Comparison of ENCODE assay signal across 19 cellular contexts in the genomic region with DNA sequence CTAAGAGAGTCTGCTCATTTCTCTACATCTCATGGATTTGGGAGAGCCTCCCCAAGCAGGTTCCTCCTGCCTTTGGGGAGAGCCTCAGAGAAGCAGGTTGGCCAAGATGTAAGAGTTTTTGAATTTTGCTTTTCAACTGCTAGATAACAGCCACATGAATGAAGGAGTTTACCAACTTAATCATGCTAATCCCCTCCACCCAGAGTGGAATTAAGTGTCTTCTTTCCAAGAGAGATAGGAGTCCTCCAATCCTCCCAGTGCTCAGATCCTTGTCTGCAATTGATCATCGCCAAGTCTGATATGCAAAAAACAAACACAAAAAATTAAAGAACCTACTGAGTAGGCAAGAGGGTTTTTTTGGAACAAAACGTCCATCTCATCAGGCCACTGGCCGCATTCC.
A peak's percentile ranks its signal among the peaks of the same experiment; 100 is the strongest.
DNase-seq lines count a peak whose midpoint lies in the region; ATAC-seq, FAIRE-seq and TF ChIP-seq lines count a peak whose summit lies in the region.
"Had no signal": no experiment of that assay in that cellular context is flagged by ENCODE, and none has a peak within 500 bp of the region (broad histone marks: within the 10 kb centered on the region; RNA-seq: fewer than 3 reads in every experiment).

No MANE protein-coding gene starts in this region.

- H4K5ac ChIP-seq in mesendoderm (ENCODE audit: low read length): no peak overlapping the region

- H3K36me3 Mint-ChIP-seq in WTC11: no peaks in the 10 kb centered on the region
- H3K36me3 Mint-ChIP-seq: CD4-positive, alpha-beta memory T cell had no signal

- H3K56ac ChIP-seq in mesendoderm (ENCODE audit: low read length): no peak overlapping the region

- H3K4me2 ChIP-seq in mesendoderm (ENCODE audit: low read length) (no peak overlapping the region), trophoblast cell (ENCODE audit: low read length) (no peak overlapping the region)

- H3K14ac ChIP-seq in trophoblast cell (ENCODE audit: low read length): no peak overlapping the region

- no peak overlapping the region for H3K4me3 ChIP-seq in mesendoderm (ENCODE audit: low read length)
- H3K4me3 ChIP-seq in trophoblast cell (ENCODE audit: low read depth, low read length): no peak overlapping the region
- H3K4me3 ChIP-seq: HAP-1 had no signal

- no peak overlapping the region for H4K12ac ChIP-seq in trophoblast cell (ENCODE audit: low read depth, low read length)

- H3K79me1 ChIP-seq in mesendoderm (ENCODE audit: low read length) (no peaks in the 10 kb centered on the region), trophoblast cell (ENCODE audit: low read length) (peaks cover 3% of the 10 kb centered on the region)

- H4K8ac ChIP-seq in mesendoderm (ENCODE audit: low read depth, low read length) (no peak overlapping the region), trophoblast cell (ENCODE audit: low read depth, low read length) (no peak overlapping the region)

- no peak overlapping the region for H3K27ac Mint-ChIP-seq in WTC11
- H3K27ac Mint-ChIP-seq: HFFc6 had no signal

- no peak overlapping the region for H3K18ac ChIP-seq in mesendoderm (ENCODE audit: low read length)
- no peak overlapping the region for H3K18ac ChIP-seq in trophoblast cell (ENCODE audit: low read length)

- peaks cover 6% of the 10 kb centered on the region for H3K27me3 Mint-ChIP-seq in WTC11 (ENCODE audit: low read depth)

- no peak overlapping the region for H3K9ac ChIP-seq in mesendoderm (ENCODE audit: low read length)
- no peak overlapping the region for H3K9ac ChIP-seq in trophoblast cell (ENCODE audit: low read length)

- no peak for TF ChIP-seq CTCF in WTC11 (IDR thresholded peaks at IDR 0.05)

- DNase-seq in amniotic epithelial cell (ENCODE audit: low read depth) (peak; percentile 85), mesendoderm (peak; percentile 16), trophoblast cell (no peak), RCC 7860 (ENCODE audit: low spot score) (no peak), WTC11 (ENCODE audit: low spot score) (no peak)
- DNase-seq in activated CD4-positive, CD25-positive, alpha-beta regulatory T cell treated with anti-CD3 and anti-CD28 coated beads, Interleukin-2, amount 50 U/mL, for 72 hours: no peak
- DNase-seq: C1 segment of cervical spinal cord; Calu3; CD4-positive, alpha-beta memory T cell; COR-L47; DMS53; DMS79 treated with DMSO at 0.1 percent for 48 hours; GF-D8; GOT3; HFFc6 had no signal

- peak overlapping the region; percentile 4 for H2BK12ac ChIP-seq in trophoblast cell (ENCODE audit: low read length)

- no peaks in the 10 kb centered on the region for H3K9me3 Mint-ChIP-seq in WTC11
- H3K9me3 Mint-ChIP-seq: HFFc6 had no signal

- ATAC-seq in esophagus mucosa (peak; percentile 54), WTC11 (no peak)

- CTCF ChIA-PET in WTC11 (lab: Charles Lee): no interaction called here

- H2BK5ac ChIP-seq in mesendoderm (ENCODE audit: low read length) (no peak overlapping the region), trophoblast cell (ENCODE audit: low read depth, low read length, poor library complexity) (no peak overlapping the region)

- H2AFZ ChIP-seq in trophoblast cell (ENCODE audit: insufficient read depth, low read length, poor library complexity): no peak overlapping the region

- H3K27me3 ChIP-seq in mesendoderm (ENCODE audit: insufficient read depth, low read length, poor library complexity) (no peaks in the 10 kb centered on the region), trophoblast cell (ENCODE audit: insufficient read depth, low read length) (no peaks in the 10 kb centered on the region)

- H3K27ac ChIP-seq in mesendoderm (ENCODE audit: low read depth, low read length) (no peak overlapping the region), trophoblast cell (ENCODE audit: low read depth, low read length) (no peak overlapping the region)

- no peak overlapping the region for H4K91ac ChIP-seq in trophoblast cell (ENCODE audit: low read depth, low read length)

- H3K4ac ChIP-seq in mesendoderm (ENCODE audit: low read depth, low read length) (no peak overlapping the region), trophoblast cell (ENCODE audit: low read depth, low read length) (no peak overlapping the region)

- H2AK5ac ChIP-seq in mesendoderm (ENCODE audit: low read length): no peak overlapping the region
- no peak overlapping the region for H2AK5ac ChIP-seq in trophoblast cell (ENCODE audit: low read length)

- peaks cover 44% of the 10 kb centered on the region for H3K4me1 Mint-ChIP-seq in WTC11

- H2BK120ac ChIP-seq in mesendoderm (ENCODE audit: low read depth, low read length) (no peak overlapping the region), trophoblast cell (ENCODE audit: insufficient read depth, low read length, poor library complexity) (no peak overlapping the region)

- no peak overlapping the region for H2BK15ac ChIP-seq in mesendoderm (replicated peaks; ENCODE audit: low read depth)

- H3K4me3 Mint-ChIP-seq in WTC11: no peak overlapping the region
- H3K4me3 Mint-ChIP-seq: HFFc6 had no signal

- no CpG with 5 or more reads among the region's 3 CpGs for WGBS in mesendoderm (ENCODE audit: extremely low coverage, insufficient coverage, low lambda C conversion rate)
- no CpG with 5 or more reads among the region's 3 CpGs for WGBS in trophoblast cell (ENCODE audit: extremely low coverage, insufficient coverage, insufficient read length)

- H3K36me3 ChIP-seq in mesendoderm (ENCODE audit: control insufficient read depth, insufficient read depth, low read length) (no peaks in the 10 kb centered on the region), trophoblast cell (ENCODE audit: control insufficient read depth in 1 of 2, insufficient read depth in 2 of 2, low read length in 2 of 2) (no peaks in the 10 kb centered on the region)
- H3K36me3 ChIP-seq: HAP-1 had no signal

- H3K9me3 ChIP-seq in trophoblast cell (ENCODE audit: insufficient read depth, low read depth, low read length): no peaks in the 10 kb centered on the region
- H3K9me3 ChIP-seq: HAP-1 had no signal

- POLR2A ChIA-PET in WTC11 (lab: Charles Lee): no interaction called here

- H3K79me2 ChIP-seq in mesendoderm (ENCODE audit: control insufficient read depth, insufficient read depth, low read length) (no peaks in the 10 kb centered on the region), trophoblast cell (ENCODE audit: control insufficient read depth, insufficient read depth, low read length, poor library complexity) (no peaks in the 10 kb centered on the region)

- no peak for FAIRE-seq in RCC 7860 (lab: Jason Lieb, UNC)
- FAIRE-seq: GM12891, H54 had no signal

- H3K4me1 ChIP-seq in mesendoderm (ENCODE audit: control insufficient read depth, low read depth, low read length): no peaks in the 10 kb centered on the region
- peaks cover 5% of the 10 kb centered on the region in 2 experiments for H3K4me1 ChIP-seq in trophoblast cell (ENCODE audit: control insufficient read depth in 1 of 2, insufficient read depth in 2 of 2, low read length in 2 of 2)
- H3K4me1 ChIP-seq: HAP-1 had no signal

- H3K23ac ChIP-seq in mesendoderm (ENCODE audit: low read length) (no peak overlapping the region), trophoblast cell (ENCODE audit: low read length) (no peak overlapping the region)

TF ChIP-seq in WTC11, 78 proteins besides CTCF, POLR2A, EP300 and RAD21 (continues in another document):
- TF ChIP-seq, protein P1, sequence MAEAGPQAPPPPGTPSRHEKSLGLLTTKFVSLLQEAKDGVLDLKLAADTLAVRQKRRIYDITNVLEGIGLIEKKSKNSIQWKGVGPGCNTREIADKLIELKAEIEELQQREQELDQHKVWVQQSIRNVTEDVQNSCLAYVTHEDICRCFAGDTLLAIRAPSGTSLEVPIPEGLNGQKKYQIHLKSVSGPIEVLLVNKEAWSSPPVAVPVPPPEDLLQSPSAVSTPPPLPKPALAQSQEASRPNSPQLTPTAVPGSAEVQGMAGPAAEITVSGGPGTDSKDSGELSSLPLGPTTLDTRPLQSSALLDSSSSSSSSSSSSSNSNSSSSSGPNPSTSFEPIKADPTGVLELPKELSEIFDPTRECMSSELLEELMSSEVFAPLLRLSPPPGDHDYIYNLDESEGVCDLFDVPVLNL (CRISPR knock-in tag; IDR thresholded peaks at IDR 0.05; ENCODE audit: borderline replicate concordance, low read depth): no peak
- TF ChIP-seq, protein P2, sequence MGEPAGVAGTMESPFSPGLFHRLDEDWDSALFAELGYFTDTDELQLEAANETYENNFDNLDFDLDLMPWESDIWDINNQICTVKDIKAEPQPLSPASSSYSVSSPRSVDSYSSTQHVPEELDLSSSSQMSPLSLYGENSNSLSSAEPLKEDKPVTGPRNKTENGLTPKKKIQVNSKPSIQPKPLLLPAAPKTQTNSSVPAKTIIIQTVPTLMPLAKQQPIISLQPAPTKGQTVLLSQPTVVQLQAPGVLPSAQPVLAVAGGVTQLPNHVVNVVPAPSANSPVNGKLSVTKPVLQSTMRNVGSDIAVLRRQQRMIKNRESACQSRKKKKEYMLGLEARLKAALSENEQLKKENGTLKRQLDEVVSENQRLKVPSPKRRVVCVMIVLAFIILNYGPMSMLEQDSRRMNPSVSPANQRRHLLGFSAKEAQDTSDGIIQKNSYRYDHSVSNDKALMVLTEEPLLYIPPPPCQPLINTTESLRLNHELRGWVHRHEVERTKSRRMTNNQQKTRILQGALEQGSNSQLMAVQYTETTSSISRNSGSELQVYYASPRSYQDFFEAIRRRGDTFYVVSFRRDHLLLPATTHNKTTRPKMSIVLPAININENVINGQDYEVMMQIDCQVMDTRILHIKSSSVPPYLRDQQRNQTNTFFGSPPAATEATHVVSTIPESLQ (CRISPR knock-in tag; IDR thresholded peaks at IDR 0.05): no peak
- TF ChIP-seq ZNF121 (CRISPR knock-in tag; IDR thresholded peaks at IDR 0.05) (no peak), SOX15 (CRISPR knock-in tag; IDR thresholded peaks at IDR 0.05) (no peak), ERG (CRISPR knock-in tag; IDR thresholded peaks at IDR 0.05) (no peak), NR3C1 (CRISPR knock-in tag; conservative IDR thresholded peaks at IDR 0.05; ENCODE audit: low read depth) (no peak), ETV6 (CRISPR knock-in tag; IDR thresholded peaks at IDR 0.05) (no peak), RORB (CRISPR knock-in tag; IDR thresholded peaks at IDR 0.05) (no peak), ZNF219 (CRISPR knock-in tag; IDR thresholded peaks at IDR 0.05; ENCODE audit: borderline replicate concordance) (no peak)
- TF ChIP-seq, protein P3, sequence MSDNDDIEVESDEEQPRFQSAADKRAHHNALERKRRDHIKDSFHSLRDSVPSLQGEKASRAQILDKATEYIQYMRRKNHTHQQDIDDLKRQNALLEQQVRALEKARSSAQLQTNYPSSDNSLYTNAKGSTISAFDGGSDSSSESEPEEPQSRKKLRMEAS (CRISPR knock-in tag; IDR thresholded peaks at IDR 0.05): no peak

Comparison
In these comparisons a context has a peak if more than half of its experiments do, and no peak if none do; other contexts are left out.
1. DNase-seq: peak in amniotic epithelial cell (single experiment) and mesendoderm (single experiment); none in trophoblast cell (0 of 2), activated CD4-positive, CD25-positive, alpha-beta regulatory T cell treated with anti-CD3 and anti-CD28 coated beads, Interleukin-2, amount 50 U/mL, for 72 hours (single experiment), RCC 7860 (single experiment) and WTC11 (single experiment).